31 cellular contexts compared by ENCODE assay signal in genomic region chr5:27503813-27504212, GRCh38.
"Had no signal": no experiment of that assay in that cellular context is flagged by ENCODE, and none has a peak within 500 bp of the region (broad histone marks: within the 10 kb centered on the region; RNA-seq: fewer than 3 reads in every experiment).

No MANE protein-coding gene starts in this region.

- H3K9me3 ChIP-seq: ascending aorta, breast epithelium, colonic mucosa had no signal

- H3K27ac Mint-ChIP-seq: activated CD4-positive, alpha-beta T cell treated with anti-CD3 and anti-CD28 coated beads, Interleukin-2, amount 10 ng/mL, durations not matched to agents 7 days and 5 days; activated CD8-positive, alpha-beta memory T cell treated with anti-CD3 and anti-CD28 coated beads, Interleukin-2, amount 10 ng/mL, durations not matched to agents 7 days and 5 days; activated CD8-positive, alpha-beta T cell treated with anti-CD3 and anti-CD28 coated beads for 36 hours; activated naive CD4-positive, alpha-beta T cell treated with anti-CD3 and anti-CD28 coated beads, Interleukin-2, amount 10 ng/mL, durations not matched to agents 7 days and 5 days; activated naive CD4-positive, alpha-beta T cell treated with anti-CD3 and anti-CD28 coated beads, Interleukin-2, amount 50 U/mL, for 72 hours; activated naive CD8-positive, alpha-beta T cell treated with anti-CD3 and anti-CD28 coated beads, Interleukin-2, amount 10 ng/mL, durations not matched to agents 7 days and 5 days; activated T-helper 1 cell treated with anti-CD3 and anti-CD28 coated beads, Interleukin-12 subunit alpha, Interleukin-12 subunit beta, Interleukin-2, Interleukin-4 antibody, amounts not matched to agents 30 ng/mL and 10 ng/mL and 1 ng/mL, durations not matched to agents 14 hours and 24 hours and 36 hours; activated T-helper 2 cell treated with anti-CD3 and anti-CD28 coated beads, Interferon-gamma antibody, Interleukin-2, Interleukin-4, amounts not matched to agents 10 μg/mL and 5 μg/mL and 100 μg/mL, durations not matched to agents 14 hours and 24 hours and 36 hours; brain; T-helper 17 cell; WTC11 had no signal

- ATAC-seq: activated CD8-positive, alpha-beta memory T cell treated with anti-CD3 and anti-CD28 coated beads, Interleukin-2, amount 10 ng/mL, durations not matched to agents 7 days and 5 days; activated CD8-positive, alpha-beta T cell treated with anti-CD3 and anti-CD28 coated beads for 36 hours; activated naive CD4-positive, alpha-beta T cell treated with anti-CD3 and anti-CD28 coated beads, Interleukin-2, amount 50 U/mL, for 72 hours; T-helper 17 cell; WTC11 had no signal

- H3K4me1 ChIP-seq: ascending aorta, breast epithelium, colonic mucosa, esophagus squamous epithelium had no signal

- H3K4me1 Mint-ChIP-seq: activated CD4-positive, alpha-beta T cell treated with anti-CD3 and anti-CD28 coated beads, Interleukin-2, amount 10 ng/mL, durations not matched to agents 7 days and 5 days; activated CD8-positive, alpha-beta memory T cell treated with anti-CD3 and anti-CD28 coated beads, Interleukin-2, amount 10 ng/mL, durations not matched to agents 7 days and 5 days; activated naive CD4-positive, alpha-beta T cell treated with anti-CD3 and anti-CD28 coated beads, Interleukin-2, amount 10 ng/mL, durations not matched to agents 7 days and 5 days; activated naive CD8-positive, alpha-beta T cell treated with anti-CD3 and anti-CD28 coated beads, Interleukin-2, amount 10 ng/mL, durations not matched to agents 7 days and 5 days; brain; T-helper 17 cell; WTC11 had no signal

- DNase-seq: activated CD4-positive, alpha-beta T cell treated with anti-CD3 and anti-CD28 coated beads for 1 hour; activated CD4-positive, alpha-beta T cell treated with anti-CD3 and anti-CD28 coated beads for 4 hours; activated CD4-positive, alpha-beta T cell treated with anti-CD3 and anti-CD28 coated beads, Interleukin-2, amount 10 ng/mL, durations not matched to agents 7 days and 5 days; activated CD4-positive, alpha-beta T cell treated with anti-CD3 and anti-CD28 coated beads, Interleukin-2, amount 50 U/mL, for 4 hours; activated CD8-positive, alpha-beta memory T cell treated with anti-CD3 and anti-CD28 coated beads, Interleukin-2, amount 10 ng/mL, durations not matched to agents 7 days and 5 days; activated CD8-positive, alpha-beta memory T cell treated with anti-CD3 and anti-CD28 coated beads, Interleukin-2, amount 50 U/mL, for 4 hours; activated CD8-positive, alpha-beta T cell treated with anti-CD3 and anti-CD28 coated beads for 36 hours; activated effector memory CD4-positive, alpha-beta T cell treated with anti-CD3 and anti-CD28 coated beads, Interleukin-2, amount 50 U/mL, for 16 hours; activated naive CD4-positive, alpha-beta T cell treated with anti-CD3 and anti-CD28 coated beads, Interleukin-2, amount 10 ng/mL, durations not matched to agents 7 days and 5 days; activated naive CD8-positive, alpha-beta T cell treated with anti-CD3 and anti-CD28 coated beads, Interleukin-2, amount 10 ng/mL, durations not matched to agents 7 days and 5 days; activated T-cell treated with anti-CD3 and anti-CD28 coated beads, Interleukin-2, amount 50 U/mL, for 1 hour; activated T-cell treated with anti-CD3 and anti-CD28 coated beads, Interleukin-2, amount 50 U/mL, for 48 hours; central memory CD4-positive, alpha-beta T cell; cerebellar nuclear complex; colonic mucosa; effector CD8-positive, alpha-beta T cell; esophagus squamous epithelium; foreskin fibroblast; head of caudate nucleus; hippocampal formation; T-helper 17 cell had no signal

- H3K9me3 Mint-ChIP-seq: brain had no signal

- H3K4me3 Mint-ChIP-seq: activated CD4-positive, alpha-beta T cell treated with anti-CD3 and anti-CD28 coated beads, Interleukin-2, amount 10 ng/mL, durations not matched to agents 7 days and 5 days; activated CD8-positive, alpha-beta memory T cell treated with anti-CD3 and anti-CD28 coated beads, Interleukin-2, amount 10 ng/mL, durations not matched to agents 7 days and 5 days; activated CD8-positive, alpha-beta T cell treated with anti-CD3 and anti-CD28 coated beads for 36 hours; activated naive CD4-positive, alpha-beta T cell treated with anti-CD3 and anti-CD28 coated beads, Interleukin-2, amount 10 ng/mL, durations not matched to agents 7 days and 5 days; activated naive CD8-positive, alpha-beta T cell treated with anti-CD3 and anti-CD28 coated beads, Interleukin-2, amount 10 ng/mL, durations not matched to agents 7 days and 5 days; activated T-helper 1 cell treated with anti-CD3 and anti-CD28 coated beads, Interleukin-12 subunit alpha, Interleukin-12 subunit beta, Interleukin-2, Interleukin-4 antibody, amounts not matched to agents 30 ng/mL and 10 ng/mL and 1 ng/mL, durations not matched to agents 14 hours and 24 hours and 36 hours; brain; T-helper 17 cell; WTC11 had no signal

- H3K36me3 Mint-ChIP-seq: activated CD8-positive, alpha-beta memory T cell treated with anti-CD3 and anti-CD28 coated beads, Interleukin-2, amount 10 ng/mL, durations not matched to agents 7 days and 5 days; activated naive CD4-positive, alpha-beta T cell treated with anti-CD3 and anti-CD28 coated beads, Interleukin-2, amount 10 ng/mL, durations not matched to agents 7 days and 5 days; activated naive CD8-positive, alpha-beta T cell treated with anti-CD3 and anti-CD28 coated beads, Interleukin-2, amount 10 ng/mL, durations not matched to agents 7 days and 5 days; brain had no signal

- H3K4me3 ChIP-seq: ascending aorta, breast epithelium, cardiac muscle cell, colonic mucosa, esophagus squamous epithelium had no signal

- H3K27me3 Mint-ChIP-seq: activated CD4-positive, alpha-beta T cell treated with anti-CD3 and anti-CD28 coated beads, Interleukin-2, amount 10 ng/mL, durations not matched to agents 7 days and 5 days; activated CD8-positive, alpha-beta memory T cell treated with anti-CD3 and anti-CD28 coated beads, Interleukin-2, amount 10 ng/mL, durations not matched to agents 7 days and 5 days; activated CD8-positive, alpha-beta T cell treated with anti-CD3 and anti-CD28 coated beads for 36 hours; activated naive CD4-positive, alpha-beta T cell treated with anti-CD3 and anti-CD28 coated beads, Interleukin-2, amount 10 ng/mL, durations not matched to agents 7 days and 5 days; activated naive CD8-positive, alpha-beta T cell treated with anti-CD3 and anti-CD28 coated beads, Interleukin-2, amount 10 ng/mL, durations not matched to agents 7 days and 5 days; brain; T-helper 17 cell had no signal

- H3K27ac ChIP-seq: ascending aorta, breast epithelium, cardiac muscle cell, colonic mucosa, epithelial cell of prostate, esophagus squamous epithelium, VCaP had no signal

- H3K36me3 ChIP-seq: ascending aorta, breast epithelium, cardiac muscle cell, colonic mucosa, esophagus squamous epithelium had no signal

- H3K27me3 ChIP-seq: ascending aorta, breast epithelium, cardiac muscle cell, colonic mucosa, esophagus squamous epithelium had no signal
